Comparison of ENCODE assay signal across 18 cellular contexts in the genomic region with DNA sequence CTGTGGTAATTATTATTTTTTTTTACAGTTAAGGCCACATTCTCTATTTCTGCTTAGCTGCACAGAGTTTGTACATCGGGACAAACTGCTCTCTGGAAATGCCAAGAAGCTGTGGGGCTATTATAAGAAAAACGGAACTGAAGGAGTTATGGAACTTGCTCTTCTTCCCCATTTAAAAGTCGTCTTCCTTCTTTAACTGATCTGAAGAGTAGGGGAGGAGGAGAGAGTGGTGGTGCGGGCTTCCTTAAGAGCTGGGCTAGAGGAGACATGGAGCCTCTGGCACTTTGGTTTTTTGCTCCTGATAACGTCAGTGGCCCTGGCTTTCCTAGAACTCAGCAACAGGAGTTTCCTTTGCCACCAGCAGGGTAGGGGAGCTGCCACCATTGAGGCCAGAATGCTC. TPM values are rescaled to one million over a fixed set of nuclear protein-coding genes. Genes with fewer than 3 reads are reported as not detected.
DNase-seq lines count a peak whose midpoint lies in the region; ATAC-seq and TF ChIP-seq lines count a peak whose summit lies in the region.
"Had no signal": no experiment of that assay in that cellular context is flagged by ENCODE, and none has a peak within 500 bp of the region (broad histone marks: within the 10 kb centered on the region; RNA-seq: fewer than 3 reads in every experiment).

No MANE protein-coding gene starts in this region.

- H3K9me3 ChIP-seq in H9 (ENCODE audit: control insufficient read depth, low read depth, low read length) (no peaks in the 10 kb centered on the region), heart left ventricle (peaks cover 0 to 9% (median 0%) of the 10 kb centered on the region in 12 donors), trophoblast cell (ENCODE audit: insufficient read depth, low read depth, low read length) (peaks cover under 1% of the 10 kb centered on the region)
- H3K9me3 ChIP-seq: Caco-2, esophagus squamous epithelium had no signal

- no peak overlapping the region for H2BK15ac ChIP-seq in H9 (ENCODE audit: low read depth, low read length)

- WGBS in H9 (ENCODE audit: extremely low coverage, insufficient read length, low lambda C conversion rate) = no CpG with 5 or more reads among the region's 5 CpGs
- 82 to 91% (median 85%) methylated on average over 5 of the region's 5 CpGs for WGBS in heart left ventricle, 4 donors
- WGBS in trophoblast cell (ENCODE audit: extremely low coverage, insufficient coverage, insufficient read length) = no CpG with 5 or more reads among the region's 5 CpGs

- H3K4ac ChIP-seq in H9 (ENCODE audit: low read depth, low read length) (no peak overlapping the region), trophoblast cell (ENCODE audit: low read depth, low read length) (peak overlapping the region; percentile 64)

- H3K14ac ChIP-seq in H9 (ENCODE audit: insufficient read depth, low read length) (no peak overlapping the region), trophoblast cell (ENCODE audit: low read length) (no peak overlapping the region)

- peaks cover 1 to 8% (median 4%) of the 10 kb centered on the region in 3 experiments; a peak in 2 of 7 replicates for H3K36me3 Mint-ChIP-seq in H9 (ENCODE audit: insufficient read depth in 1 of 3, low read depth in 3 of 3)
- no peaks in the 10 kb centered on the region for H3K36me3 Mint-ChIP-seq in activated CD4-positive, alpha-beta T cell treated with anti-CD3 and anti-CD28 coated beads, Interleukin-2, amount 10 ng/mL, durations not matched to agents 24 days and 14 days (ENCODE audit: low read depth)
- H3K36me3 Mint-ChIP-seq: T-cell had no signal

- H3K23ac ChIP-seq in H9 (ENCODE audit: insufficient read length, low read depth, low read length) (no peak overlapping the region), trophoblast cell (ENCODE audit: low read length) (no peak overlapping the region)

- H3K4me2 ChIP-seq in H9 (ENCODE audit: insufficient read depth, insufficient read length, low read length) (no peak overlapping the region), trophoblast cell (ENCODE audit: low read length) (no peak overlapping the region)

- H3K4me3 ChIP-seq in heart left ventricle = no peak overlapping the region
- H3K4me3 ChIP-seq in trophoblast cell (ENCODE audit: low read depth, low read length) = no peak overlapping the region
- H3K4me3 ChIP-seq: esophagus squamous epithelium had no signal

- H3K56ac ChIP-seq in H9 (ENCODE audit: insufficient read length, low read depth, low read length) = no peak overlapping the region

- no peak for DNase-seq in H9
- DNase-seq in SIG-M5 (lab: John Stamatoyannopoulos, UW) = peak; percentile 22
- no peak for DNase-seq in heart left ventricle
- DNase-seq in trophoblast cell = peak in 1 of 2 donors; percentile 73
- DNase-seq in NCI-H2171 (lab: John Stamatoyannopoulos, UW) = no peak
- no peak for DNase-seq in activated CD4-positive, alpha-beta T cell treated with anti-CD3 and anti-CD28 coated beads, Interleukin-2, amount 10 ng/mL, durations not matched to agents 24 days and 14 days
- DNase-seq in NCI-H146 treated with DMSO at 0.1 percent for 48 hours (lab: John Stamatoyannopoulos, UW; ENCODE audit: unreplicated experiment) = no peak
- DNase-seq: activated B cell treated with CpG ODN at 0.5 μM for 24 hours; activated CD8-positive, alpha-beta memory T cell treated with anti-CD3 and anti-CD28 coated beads for 24 hours; Caco-2; esophagus squamous epithelium; glutamatergic neuron; HFFc6; NCI-H1048; stimulated activated CD4-positive, alpha-beta T cell treated with anti-CD3 and anti-CD28 coated beads, Interleukin-1b, Interleukin-23, amount 100 ng/mL, for 48 hours; T-cell had no signal

- H3K27me3 Mint-ChIP-seq in H9 (ENCODE audit: low read depth) = no peaks in the 10 kb centered on the region
- peaks cover 3% of the 10 kb centered on the region for H3K27me3 Mint-ChIP-seq in activated CD4-positive, alpha-beta T cell treated with anti-CD3 and anti-CD28 coated beads, Interleukin-2, amount 10 ng/mL, durations not matched to agents 24 days and 14 days
- H3K27me3 Mint-ChIP-seq: activated B cell treated with CpG ODN at 0.5 μM for 24 hours had no signal

- H3K79me1 ChIP-seq in H9 (ENCODE audit: insufficient read depth, low read depth, low read length, poor library complexity, severe bottlenecking) (no peaks in the 10 kb centered on the region), trophoblast cell (ENCODE audit: low read length) (no peaks in the 10 kb centered on the region)

- H2BK120ac ChIP-seq in H9 (ENCODE audit: low read depth, low read length, poor library complexity, severe bottlenecking) (no peak overlapping the region), trophoblast cell (ENCODE audit: insufficient read depth, low read length, poor library complexity) (no peak overlapping the region)

- TF ChIP-seq CTCF in H9 (conservative IDR thresholded peaks at IDR 0.05) (0 out of 3 replicates have a peak, but pooled peaks have one; percentile 14), heart left ventricle (IDR thresholded peaks at IDR 0.05) (no peak)

- H2AFZ ChIP-seq in H9 (ENCODE audit: low read length) (no peak overlapping the region), trophoblast cell (ENCODE audit: insufficient read depth, low read length, poor library complexity) (no peak overlapping the region)

- H3K36me3 ChIP-seq in heart left ventricle (no peaks in the 10 kb centered on the region), trophoblast cell (ENCODE audit: control insufficient read depth in 1 of 2, insufficient read depth in 2 of 2, low read length in 2 of 2) (peaks cover 24 to 30% of the 10 kb centered on the region in 2 experiments)
- H3K36me3 ChIP-seq: esophagus squamous epithelium had no signal

- H3K4me1 ChIP-seq in H9 (ENCODE audit: insufficient read depth, low read length) (no peaks in the 10 kb centered on the region; the same call in 1 of the 2 replicates), heart left ventricle (peaks cover 0 to 81% (median 0%) of the 10 kb centered on the region in 12 donors), trophoblast cell (ENCODE audit: control insufficient read depth in 1 of 2, insufficient read depth in 2 of 2, low read length in 2 of 2) (peaks cover 13 to 21% of the 10 kb centered on the region in 2 experiments)

- H2BK12ac ChIP-seq in H9 (ENCODE audit: insufficient read length, low read depth, low read length) = no peak overlapping the region
- H2BK12ac ChIP-seq in trophoblast cell (ENCODE audit: low read length) = no peak overlapping the region

- H4K5ac ChIP-seq in H9 (ENCODE audit: insufficient read length, low read depth, low read length) = no peak overlapping the region

- H3K27ac ChIP-seq in H9 (ENCODE audit: insufficient read length, low read depth, low read length) (no peak overlapping the region), heart left ventricle (peak overlapping the region in 3 of 12 donors; percentile 0 to 79 (median 30)), trophoblast cell (ENCODE audit: low read depth, low read length) (no peak overlapping the region)

- TF ChIP-seq POLR2A in heart left ventricle (IDR thresholded peaks at IDR 0.05) = no peak

- no peak overlapping the region for H2BK5ac ChIP-seq in H9 (ENCODE audit: insufficient read length, low read length)
- no peak overlapping the region for H2BK5ac ChIP-seq in trophoblast cell (ENCODE audit: low read depth, low read length, poor library complexity)

- peaks cover 13 to 17% of the 10 kb centered on the region in 2 experiments for H3K4me1 Mint-ChIP-seq in H9
- no peaks in the 10 kb centered on the region for H3K4me1 Mint-ChIP-seq in activated CD4-positive, alpha-beta T cell treated with anti-CD3 and anti-CD28 coated beads, Interleukin-2, amount 10 ng/mL, durations not matched to agents 24 days and 14 days
- H3K4me1 Mint-ChIP-seq: T-cell had no signal

- H3K23me2 ChIP-seq in H9 (ENCODE audit: insufficient read length, low read depth, low read length, poor library complexity, severe bottlenecking) = no peaks in the 10 kb centered on the region

- H3K18ac ChIP-seq in H9 (ENCODE audit: insufficient read length, low read depth, low read length) (no peak overlapping the region), trophoblast cell (ENCODE audit: low read length) (no peak overlapping the region)

- intact Hi-C loops in heart left ventricle (cut with DNase I) = loop anchor here in 2 of 10 donors (10.0 kb wide), 2 partner anchors 48 to 58 kb away; a partner anchor contains a TSS
- intact Hi-C loops in activated CD4-positive, alpha-beta T cell treated with anti-CD3 and anti-CD28 coated beads, Interleukin-2, amount 10 ng/mL, durations not matched to agents 24 days and 14 days (cut with micrococcal nuclease) = no loop called here

- H2AK5ac ChIP-seq in H9 (ENCODE audit: insufficient read length, low read length) (no peak overlapping the region), trophoblast cell (ENCODE audit: low read length) (no peak overlapping the region)

- H3K4me3 Mint-ChIP-seq in H9 = no peak overlapping the region
- no peak overlapping the region for H3K4me3 Mint-ChIP-seq in activated CD4-positive, alpha-beta T cell treated with anti-CD3 and anti-CD28 coated beads, Interleukin-2, amount 10 ng/mL, durations not matched to agents 24 days and 14 days
- H3K4me3 Mint-ChIP-seq: activated B cell treated with CpG ODN at 0.5 μM for 24 hours, HFFc6, mesothelial cell of epicardium, T-cell had no signal

- no peak overlapping the region for H3T11ph ChIP-seq in H9 (ENCODE audit: low read length)

- H3K27me3 ChIP-seq in H9 (ENCODE audit: insufficient read depth, low read length) = no peaks in the 10 kb centered on the region; the same call in 1 of the 2 replicates
- no peaks in the 10 kb centered on the region for H3K27me3 ChIP-seq in heart left ventricle
- no peaks in the 10 kb centered on the region for H3K27me3 ChIP-seq in trophoblast cell (ENCODE audit: insufficient read depth, low read length)
- H3K27me3 ChIP-seq: esophagus squamous epithelium had no signal

- H4K12ac ChIP-seq in trophoblast cell (ENCODE audit: low read depth, low read length) = no peak overlapping the region

- no peak overlapping the region for H2BK20ac ChIP-seq in H9 (ENCODE audit: low read depth, low read length, poor library complexity, severe bottlenecking)

- H3K79me2 ChIP-seq in H9 (ENCODE audit: insufficient read depth, low read length) (no peaks in the 10 kb centered on the region), trophoblast cell (ENCODE audit: control insufficient read depth, insufficient read depth, low read length, poor library complexity) (peaks cover 24% of the 10 kb centered on the region)

- ATAC-seq in heart left ventricle = peak; percentile 42 to 74 (median 62)
- no peak for ATAC-seq in GM18502 (IDR thresholded peaks at IDR 0.05; ENCODE audit: poor library complexity, unreplicated experiment)
- ATAC-seq: T-cell had no signal

- H3K9ac ChIP-seq in H9 (ENCODE audit: extremely low read depth, insufficient read length, low read length) (no peak overlapping the region), trophoblast cell (ENCODE audit: low read length) (no peak overlapping the region)

- H3K27ac Mint-ChIP-seq in H9 = no peak overlapping the region
- no peak overlapping the region for H3K27ac Mint-ChIP-seq in activated CD4-positive, alpha-beta T cell treated with anti-CD3 and anti-CD28 coated beads, Interleukin-2, amount 10 ng/mL, durations not matched to agents 24 days and 14 days
- H3K27ac Mint-ChIP-seq: activated B cell treated with CpG ODN at 0.5 μM for 24 hours, HFFc6, mesothelial cell of epicardium, T-cell had no signal

- H4K8ac ChIP-seq in H9 (replicated peaks; ENCODE audit: insufficient read length, low read depth, low read length) (no peak overlapping the region), trophoblast cell (ENCODE audit: low read depth, low read length) (no peak overlapping the region)

- no peaks in the 10 kb centered on the region for H4K20me1 ChIP-seq in H9 (ENCODE audit: control insufficient read depth, insufficient read depth, insufficient read length)

- H4K91ac ChIP-seq in H9 (ENCODE audit: insufficient read length, low read depth, low read length) (no peak overlapping the region), trophoblast cell (ENCODE audit: low read depth, low read length) (no peak overlapping the region)

- H3K9me3 Mint-ChIP-seq in H9 = peaks cover 3 to 7% of the 10 kb centered on the region in 2 experiments; a peak in 2 of 5 replicates
- no peaks in the 10 kb centered on the region for H3K9me3 Mint-ChIP-seq in activated CD4-positive, alpha-beta T cell treated with anti-CD3 and anti-CD28 coated beads, Interleukin-2, amount 10 ng/mL, durations not matched to agents 24 days and 14 days
- H3K9me3 Mint-ChIP-seq: HFFc6, T-cell had no signal

RNA-seq across cellular contexts. Expression of a gene that starts 54.5 kb away (rescaled TPM):
- total RNA-seq in H9 (2021) (20.9 and 22.4 TPM in 2 replicates), heart left ventricle (10 to 100 TPM in 8 of 9 donors, 1 to 10 TPM in 1; 8.6 to 67.7 (median 15.4) TPM)
- polyA plus RNA-seq in heart left ventricle = 1 to 10 TPM; 3.2 to 9.4 TPM
- 287 and 288 TPM in 2 replicates for polyA plus RNA-seq in trophoblast cell (2013)
- 0.66 TPM in 1 of 2 replicates, not detected in the other for total RNA-seq in activated CD4-positive, alpha-beta T cell treated with anti-CD3 and anti-CD28 coated beads, Interleukin-2, amount 10 ng/mL, durations not matched to agents 24 days and 14 days
